ENCODE assay signal across 17 cellular contexts in genomic region chr11:87002918-87003317, GRCh38. TPM values are rescaled to one million over a fixed set of nuclear protein-coding genes. Genes with fewer than 3 reads are reported as not detected.
DNase-seq lines count a peak whose midpoint lies in the region; ATAC-seq, FAIRE-seq and TF ChIP-seq lines count a peak whose summit lies in the region.
"Had no signal": no experiment of that assay in that cellular context is flagged by ENCODE, and none has a peak within 500 bp of the region (broad histone marks: within the 10 kb centered on the region; RNA-seq: fewer than 3 reads in every experiment).

No MANE protein-coding gene starts in this region.

- H3K4me1 ChIP-seq in HepG2 (ENCODE audit: insufficient read depth, low read length) (peaks cover 95% of the 10 kb centered on the region), right lobe of liver (no peaks in the 10 kb centered on the region), mesendoderm (ENCODE audit: control insufficient read depth, low read depth, low read length) (peaks cover 8% of the 10 kb centered on the region)

- H3K9me3 ChIP-seq in HepG2 (ENCODE audit: low read length) (no peaks in the 10 kb centered on the region), right lobe of liver (no peaks in the 10 kb centered on the region)

- H2BK5ac ChIP-seq in mesendoderm (ENCODE audit: low read length), result no peak overlapping the region

- no peak overlapping the region for H3K56ac ChIP-seq in mesendoderm (ENCODE audit: low read length)

- CTCF ChIA-PET in HepG2 (lab: Yijun Ruan, JAX; ENCODE audit: low intra/inter-chr PET ratio, low total read pairs), result no interaction called here

- H3K4me3 ChIP-seq in HepG2 (replicated peaks in 1 of 3; ENCODE audit: insufficient read depth in 1 of 3, low read depth in 2 of 3, low read length in 3 of 3) (no peak overlapping the region), right lobe of liver (no peak overlapping the region), mesendoderm (ENCODE audit: low read length) (no peak overlapping the region)

- no peaks in the 10 kb centered on the region for H3K79me1 ChIP-seq in mesendoderm (ENCODE audit: low read length)

- no TSS peak for BruUV-seq in HepG2 (replicated peaks; lab: Mats Ljungman, UMichigan)

- TF ChIP-seq CTCF in HepG2 (CRISPR knock-in tag; IDR thresholded peaks at IDR 0.05), result no peak
- no peak for TF ChIP-seq CTCF in right lobe of liver (IDR thresholded peaks at IDR 0.05)
- TF ChIP-seq CTCF in VCaP (conservative IDR thresholded peaks at IDR 0.05), result no peak

- no peaks in the 10 kb centered on the region for H4K20me1 ChIP-seq in HepG2 (ENCODE audit: insufficient read depth, low read length)

- 96% methylated on average over 1 of the region's 1 CpG for WGBS in HepG2 (ENCODE audit: low lambda C conversion rate)
- 86% methylated on average over 1 of the region's 1 CpG for WGBS in right lobe of liver (ENCODE audit: insufficient coverage, low coverage, low lambda C conversion rate, missing lambda C conversion rate)
- WGBS in mesendoderm (ENCODE audit: extremely low coverage, insufficient coverage, low lambda C conversion rate), result no CpG with 5 or more reads among the region's 1 CpG

- no peak for FAIRE-seq in HepG2 (lab: Jason Lieb, UNC)
- FAIRE-seq: GM18507, HTR-8/SVneo had no signal

- H3K23ac ChIP-seq in mesendoderm (ENCODE audit: low read length), result no peak overlapping the region

- TF ChIP-seq RAD21 in HepG2 (CRISPR knock-in tag; IDR thresholded peaks at IDR 0.05), result no peak

- DNase-seq in HepG2 (ENCODE audit: low spot score) (no peak), right lobe of liver (no peak), mesendoderm (no peak), nucleus accumbens (lab: John Stamatoyannopoulos, UW) (no peak), DMS53 treated with DMSO at 0.1 percent for 48 hours (lab: John Stamatoyannopoulos, UW; ENCODE audit: unreplicated experiment) (no peak)
- DNase-seq: 8988T; ACHN; C1 segment of cervical spinal cord; CD8-positive, alpha-beta T cell; COR-L47; DMS53; HCEC 1CT; HFFc6 had no signal

- H3K27me3 ChIP-seq in HepG2 (ENCODE audit: control insufficient read depth in 1 of 2, insufficient read depth in 2 of 2, low read length in 2 of 2), result no peaks in the 10 kb centered on the region
- H3K27me3 ChIP-seq in right lobe of liver, result no peaks in the 10 kb centered on the region
- H3K27me3 ChIP-seq in mesendoderm (ENCODE audit: insufficient read depth, low read length, poor library complexity), result no peaks in the 10 kb centered on the region

- intact Hi-C loops in HepG2 (cut with micrococcal nuclease; ENCODE audit: unreplicated experiment) (no loop called here), right lobe of liver (cut with DNase I) (no loop called here)

- H3K4ac ChIP-seq in mesendoderm (ENCODE audit: low read depth, low read length), result no peak overlapping the region

- H3K18ac ChIP-seq in mesendoderm (ENCODE audit: low read length), result no peak overlapping the region

- no peak overlapping the region for H2BK15ac ChIP-seq in mesendoderm (replicated peaks; ENCODE audit: low read depth)

- H3K4me2 ChIP-seq in HepG2 (ENCODE audit: low read depth, low read length), result no peak overlapping the region
- no peak overlapping the region for H3K4me2 ChIP-seq in mesendoderm (ENCODE audit: low read length)

- POLR2A ChIA-PET in HepG2 (lab: Yijun Ruan, JAX), result interaction anchor here (3.5 to 4.2 kb wide), 2 partner anchors 34 to 62 kb away, joined by 37 to 48 read pairs; partner anchors contain the start of gene TMEM135

- no peak overlapping the region for H2AK5ac ChIP-seq in mesendoderm (ENCODE audit: low read length)

- no peak for TF ChIP-seq EP300 in HepG2 (IDR thresholded peaks at IDR 0.05; ENCODE audit: low read depth in 2 of 2, low read length in 2 of 2)
- TF ChIP-seq EP300 in HepG2 (CRISPR knock-in tag; IDR thresholded peaks at IDR 0.05; ENCODE audit: borderline replicate concordance), result no peak

- H4K8ac ChIP-seq in mesendoderm (ENCODE audit: low read depth, low read length), result peak overlapping the region; percentile 56

- H3K27ac ChIP-seq in HepG2 (ENCODE audit: extremely low read length, insufficient read depth, low read length) (no peak overlapping the region), right lobe of liver (no peak overlapping the region), VCaP (peak overlapping the region; percentile 99; the same call in 1 of the 2 replicates), mesendoderm (ENCODE audit: low read depth, low read length) (no peak overlapping the region)

- TF ChIP-seq POLR2A in HepG2 (IDR thresholded peaks at IDR 0.05; ENCODE audit: insufficient read depth in 1 of 2, low read depth in 2 of 2, low read length in 2 of 2) (no peak), right lobe of liver (IDR thresholded peaks at IDR 0.05) (no peak)

- H3K79me2 ChIP-seq in HepG2 (ENCODE audit: insufficient read depth, low read length) (no peaks in the 10 kb centered on the region), mesendoderm (ENCODE audit: control insufficient read depth, insufficient read depth, low read length) (no peaks in the 10 kb centered on the region)

- no peak overlapping the region for H2AFZ ChIP-seq in HepG2 (ENCODE audit: low read length)

- H2BK120ac ChIP-seq in mesendoderm (ENCODE audit: low read depth, low read length), result no peak overlapping the region

- in situ Hi-C loops in HepG2 (cut with HindIII; ENCODE audit: extremely low pct_ligation_motif_present, low pct_unique_long_range_greater_than_20kb), result loop anchor here (5.0 kb wide), 1 partner anchor 34 kb away; the partner anchor contains the start of gene TMEM135

- ATAC-seq in HepG2 (no peak), right lobe of liver (no peak), GM19023 (IDR thresholded peaks at IDR 0.05; ENCODE audit: unreplicated experiment) (no peak)
- ATAC-seq: CD8-positive, alpha-beta T cell had no signal

- no peak overlapping the region for H3K9ac ChIP-seq in HepG2 (ENCODE audit: insufficient read depth, low read depth, low read length)
- H3K9ac ChIP-seq in mesendoderm (ENCODE audit: low read length), result no peak overlapping the region

- H3K36me3 ChIP-seq in HepG2 (replicated peaks in 1 of 2; ENCODE audit: control insufficient read depth in 1 of 2, insufficient read depth in 2 of 2, low read length in 2 of 2) (no peaks in the 10 kb centered on the region), right lobe of liver (no peaks in the 10 kb centered on the region), mesendoderm (ENCODE audit: control insufficient read depth, insufficient read depth, low read length) (no peaks in the 10 kb centered on the region)

- H4K5ac ChIP-seq in mesendoderm (ENCODE audit: low read length), result no peak overlapping the region

RNA-seq across cellular contexts. Expression of gene TMEM135, which starts 34.8 kb away (rescaled TPM):
- total RNA-seq in HepG2 (2016; rRNA removed; fragmentation: Illumina TruSeq; extraction: Trizol), result 88.9 and 137 TPM in 2 replicates
- total RNA-seq in HepG2 (2016; cell fraction: cytosol; rRNA removed; fragmentation: Illumina TruSeq; extraction: Trizol; ENCODE audit: low read depth), result 13.8 and 23.1 TPM in 2 replicates
- total RNA-seq in HepG2 (2016; cell fraction: insoluble cytoplasmic fraction; rRNA removed; fragmentation: Illumina TruSeq; extraction: Trizol), result 89.3 and 110 TPM in 2 replicates
- total RNA-seq in HepG2 (2016; cell fraction: membrane; rRNA removed; fragmentation: Illumina TruSeq; extraction: Trizol), result 53.8 and 64.4 TPM in 2 replicates
- total RNA-seq in HepG2 (2016; cell fraction: nucleus; rRNA removed; fragmentation: Illumina TruSeq; extraction: Trizol), result 114 and 120 TPM in 2 replicates
- 29.8 and 36.6 TPM in 2 replicates for polyA plus RNA-seq in HepG2 (2011; rRNA removed)
- polyA plus RNA-seq in HepG2 (2011; cell fraction: cytosol; rRNA removed), result 22.7 and 40.1 TPM in 2 replicates
- 31.7 and 48.3 TPM in 2 replicates for polyA plus RNA-seq in HepG2 (2011; cell fraction: nucleus; rRNA removed)
- 28.2 and 36.9 TPM in 2 replicates for polyA plus RNA-seq in HepG2 (2012)
- 4.8 and 5.5 TPM in 2 replicates for polyA plus RNA-seq in HepG2 (2016; cell fraction: cytosol; fragmentation: Illumina TruSeq; extraction: Trizol; ENCODE audit: low read depth)
- 68.6 and 71.6 TPM in 2 replicates for polyA plus RNA-seq in HepG2 (2016; cell fraction: insoluble cytoplasmic fraction; fragmentation: Illumina TruSeq; extraction: Trizol; ENCODE audit: low read depth)
- polyA plus RNA-seq in HepG2 (2016; cell fraction: membrane; fragmentation: Illumina TruSeq; extraction: Trizol; ENCODE audit: low read depth), result 17.9 and 19.7 TPM in 2 replicates
- polyA plus RNA-seq in HepG2 (2016; cell fraction: nucleus; fragmentation: Illumina TruSeq; extraction: Trizol; ENCODE audit: insufficient read depth, low read depth), result 49.6 and 80.2 TPM in 2 replicates
- 29.8 and 153 TPM in 2 replicates for polyA minus RNA-seq in HepG2 (2011; rRNA and poly(A)+ RNA removed; ENCODE audit: low replicate concordance)
- polyA minus RNA-seq in HepG2 (2011; cell fraction: cytosol; rRNA and poly(A)+ RNA removed), result 48.6 and 52.1 TPM in 2 replicates
- 145 and 211 TPM in 2 replicates for polyA minus RNA-seq in HepG2 (2011; cell fraction: nucleus; rRNA and poly(A)+ RNA removed)
- 10 to 100 TPM; 12.2 to 27.9 (median 18.8) TPM for total RNA-seq in right lobe of liver
- polyA plus RNA-seq in mesendoderm (2013, experiment 1 of 2), result 24.1 TPM
- polyA plus RNA-seq in mesendoderm (2013, experiment 2 of 2), result 24.8 TPM

RNA-seq across cellular contexts. Expression of gene FZD4, which starts 47.7 kb away (rescaled TPM):
- total RNA-seq in HepG2 (2016; rRNA removed; fragmentation: Illumina TruSeq; extraction: Trizol) (34.7 and 46.5 TPM in 2 replicates), right lobe of liver (10 to 100 TPM; 12.5 to 26.1 (median 17.1) TPM)
- 3.4 and 3.7 TPM in 2 replicates for total RNA-seq in HepG2 (2016; cell fraction: cytosol; rRNA removed; fragmentation: Illumina TruSeq; extraction: Trizol; ENCODE audit: low read depth)
- 36.7 and 46.5 TPM in 2 replicates for total RNA-seq in HepG2 (2016; cell fraction: insoluble cytoplasmic fraction; rRNA removed; fragmentation: Illumina TruSeq; extraction: Trizol)
- 15.6 and 16.1 TPM in 2 replicates for total RNA-seq in HepG2 (2016; cell fraction: membrane; rRNA removed; fragmentation: Illumina TruSeq; extraction: Trizol)
- 57.2 and 60.7 TPM in 2 replicates for total RNA-seq in HepG2 (2016; cell fraction: nucleus; rRNA removed; fragmentation: Illumina TruSeq; extraction: Trizol)
- 49.1 and 70.4 TPM in 2 replicates for polyA plus RNA-seq in HepG2 (2011; rRNA removed)
- 41.6 and 43.4 TPM in 2 replicates for polyA plus RNA-seq in HepG2 (2011; cell fraction: cytosol; rRNA removed)
- 33.6 and 37.4 TPM in 2 replicates for polyA plus RNA-seq in HepG2 (2011; cell fraction: nucleus; rRNA removed)
- polyA plus RNA-seq in HepG2 (2012), result 22.8 and 29.0 TPM in 2 replicates
- 1.4 and 1.5 TPM in 2 replicates for polyA plus RNA-seq in HepG2 (2016; cell fraction: cytosol; fragmentation: Illumina TruSeq; extraction: Trizol; ENCODE audit: low read depth)
- 19.7 and 21.6 TPM in 2 replicates for polyA plus RNA-seq in HepG2 (2016; cell fraction: insoluble cytoplasmic fraction; fragmentation: Illumina TruSeq; extraction: Trizol; ENCODE audit: low read depth)
- 4.3 and 4.6 TPM in 2 replicates for polyA plus RNA-seq in HepG2 (2016; cell fraction: membrane; fragmentation: Illumina TruSeq; extraction: Trizol; ENCODE audit: low read depth)
- 58.8 and 63.1 TPM in 2 replicates for polyA plus RNA-seq in HepG2 (2016; cell fraction: nucleus; fragmentation: Illumina TruSeq; extraction: Trizol; ENCODE audit: insufficient read depth, low read depth)
- 16.6 and 151 TPM in 2 replicates for polyA minus RNA-seq in HepG2 (2011; rRNA and poly(A)+ RNA removed; ENCODE audit: low replicate concordance)
- polyA minus RNA-seq in HepG2 (2011; cell fraction: cytosol; rRNA and poly(A)+ RNA removed), result 66.3 and 82.1 TPM in 2 replicates
- 43.3 and 46.9 TPM in 2 replicates for polyA minus RNA-seq in HepG2 (2011; cell fraction: nucleus; rRNA and poly(A)+ RNA removed)
- polyA plus RNA-seq in mesendoderm (2013, experiment 1 of 2), result 4.7 TPM
- polyA plus RNA-seq in mesendoderm (2013, experiment 2 of 2), result 4.2 TPM
